8 cellular contexts compared by ENCODE assay signal in genomic region chr22:50507421-50507990, GRCh38. TPM values are rescaled to one million over a fixed set of nuclear protein-coding genes. Genes with fewer than 3 reads are reported as not detected.
DNase-seq lines count a peak whose midpoint lies in the region; ATAC-seq and TF ChIP-seq lines count a peak whose summit lies in the region.

A gene with protein sequence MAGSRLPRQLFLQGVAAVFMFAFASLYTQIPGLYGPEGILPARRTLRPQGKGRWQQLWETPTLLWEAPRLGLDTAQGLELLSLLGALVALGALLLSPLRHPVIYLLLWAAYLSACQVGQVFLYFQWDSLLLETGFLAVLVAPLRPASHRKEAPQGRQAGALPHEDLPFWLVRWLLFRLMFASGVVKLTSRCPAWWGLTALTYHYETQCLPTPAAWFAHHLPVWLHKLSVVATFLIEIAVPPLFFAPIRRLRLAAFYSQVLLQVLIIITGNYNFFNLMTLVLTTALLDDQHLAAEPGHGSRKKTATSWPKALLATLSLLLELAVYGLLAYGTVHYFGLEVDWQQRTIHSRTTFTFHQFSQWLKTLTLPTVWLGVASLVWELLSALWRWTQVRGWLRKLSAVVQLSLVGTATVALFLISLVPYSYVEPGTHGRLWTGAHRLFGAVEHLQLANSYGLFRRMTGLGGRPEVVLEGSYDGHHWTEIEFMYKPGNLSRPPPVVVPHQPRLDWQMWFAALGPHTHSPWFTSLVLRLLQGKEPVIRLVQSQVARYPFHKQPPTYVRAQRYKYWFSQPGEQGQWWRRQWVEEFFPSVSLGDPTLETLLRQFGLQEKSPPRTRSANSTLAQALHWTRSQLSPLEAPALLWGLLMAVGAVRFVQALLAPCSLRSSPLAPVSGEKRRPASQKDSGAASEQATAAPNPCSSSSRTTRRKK (minus strand): TSS chr22:50507702. CDS start chr22:50507675, 27 bp downstream.

- no peaks in the 10 kb centered on the region for H3K27me3 Mint-ChIP-seq in activated T-helper 2 cell treated with anti-CD3 and anti-CD28 coated beads, Interferon-gamma antibody, Interleukin-2, Interleukin-4, amounts not matched to agents 10 μg/mL and 5 μg/mL and 100 μg/mL, durations not matched to agents 14 hours and 24 hours and 36 hours (ENCODE audit: low read depth)

- ATAC-seq in HG03103 (IDR thresholded peaks at IDR 0.05; ENCODE audit: low read depth, unreplicated experiment) (peak; percentile 45), Panc1 (peak; percentile 85)

- H3K9me3 ChIP-seq in Panc1 (ENCODE audit: control insufficient read depth, insufficient read depth, low read depth, low read length) = no peaks in the 10 kb centered on the region

- H3K36me3 Mint-ChIP-seq in activated T-helper 2 cell treated with anti-CD3 and anti-CD28 coated beads, Interferon-gamma antibody, Interleukin-2, Interleukin-4, amounts not matched to agents 10 μg/mL and 5 μg/mL and 100 μg/mL, durations not matched to agents 14 hours and 24 hours and 36 hours (ENCODE audit: low read depth) = peaks cover 15% of the 10 kb centered on the region

- peak; percentile 60 to 95 for DNase-seq in NCI-H2081 (lab: John Stamatoyannopoulos, UW)
- DNase-seq in NCI-H2081 treated with DMSO at 0.1 percent for 48 hours (lab: John Stamatoyannopoulos, UW) = no peak
- no peak for DNase-seq in Panc1 (ENCODE audit: low read depth, low spot score)
- DNase-seq in activated T-helper 2 cell treated with anti-CD3 and anti-CD28 coated beads, Interferon-gamma antibody, Interleukin-2, Interleukin-4, amounts not matched to agents 10 μg/mL and 5 μg/mL and 100 μg/mL, durations not matched to agents 14 hours and 24 hours and 36 hours (ENCODE audit: low spot score) = peak; percentile 90
- no peak for DNase-seq in foreskin fibroblast
- DNase-seq in nucleus accumbens (lab: John Stamatoyannopoulos, UW) = peak in 39 of 56 donors; percentile 92 to 100 (median 99)
- peak in 38 of 49 donors; percentile 77 to 100 (median 99) for DNase-seq in substantia nigra (lab: John Stamatoyannopoulos, UW)

- no peaks in the 10 kb centered on the region for H3K27me3 ChIP-seq in Panc1 (ENCODE audit: control insufficient read depth, insufficient read depth, low read length)

- peaks cover 15% of the 10 kb centered on the region for H3K4me1 Mint-ChIP-seq in activated T-helper 2 cell treated with anti-CD3 and anti-CD28 coated beads, Interferon-gamma antibody, Interleukin-2, Interleukin-4, amounts not matched to agents 10 μg/mL and 5 μg/mL and 100 μg/mL, durations not matched to agents 14 hours and 24 hours and 36 hours (ENCODE audit: low read depth)

- H3K4me3 ChIP-seq in Panc1 (ENCODE audit: low read depth in 2 of 2, low read length in 2 of 2) = peak within 1 kb of the TSS; percentile 85 to 91
- peak within 1 kb of the TSS; percentile 98 to 99 for H3K4me3 ChIP-seq in foreskin fibroblast (ENCODE audit: low read depth in 1 of 2, low read length in 2 of 2)

- TF ChIP-seq CTCF in Panc1 (IDR thresholded peaks at IDR 0.05) = no peak
- no peak for TF ChIP-seq CTCF in foreskin fibroblast (IDR thresholded peaks at IDR 0.05; ENCODE audit: low read depth, low read length)

- CTCF ChIA-PET in Panc1 (lab: Charles Lee) = interaction anchor here (0.6 to 1.4 kb wide), 3 partner anchors 18 to 265 kb away, joined by 4 to 10 read pairs (median 6); partner anchors contain the start of gene SCO2

- peak within 1 kb of the TSS; percentile 96 for H3K4me3 Mint-ChIP-seq in activated T-helper 2 cell treated with anti-CD3 and anti-CD28 coated beads, Interferon-gamma antibody, Interleukin-2, Interleukin-4, amounts not matched to agents 10 μg/mL and 5 μg/mL and 100 μg/mL, durations not matched to agents 14 hours and 24 hours and 36 hours (ENCODE audit: low read depth)

- H3K4me1 ChIP-seq in Panc1 (ENCODE audit: control insufficient read depth, insufficient read depth, low read length) = peaks cover 5% of the 10 kb centered on the region

- H3K27ac ChIP-seq in Panc1 (ENCODE audit: low read length) (peak within 1 kb of the TSS; percentile 87), substantia nigra (ENCODE audit: low read depth, low read length, poor library complexity, severe bottlenecking) (peak within 1 kb of the TSS; percentile 92)

- POLR2A ChIA-PET in Panc1 (lab: Charles Lee) = interaction anchor here (0.6 to 0.7 kb wide), 3 partner anchors 15 to 33 kb away, joined by 3 to 6 read pairs (median 3); no protein-coding TSS in a partner anchor

- in situ Hi-C loops in Panc1 (cut with HindIII; ENCODE audit: low pct_unique_long_range_greater_than_20kb, low sequenced_read_pairs) = no loop called here

- H3K36me3 ChIP-seq in Panc1 (ENCODE audit: control insufficient read depth, insufficient read depth, low read length) = peaks cover 4% of the 10 kb centered on the region

- no peaks in the 10 kb centered on the region for H3K9me3 Mint-ChIP-seq in activated T-helper 2 cell treated with anti-CD3 and anti-CD28 coated beads, Interferon-gamma antibody, Interleukin-2, Interleukin-4, amounts not matched to agents 10 μg/mL and 5 μg/mL and 100 μg/mL, durations not matched to agents 14 hours and 24 hours and 36 hours

- H3K27ac Mint-ChIP-seq in activated T-helper 2 cell treated with anti-CD3 and anti-CD28 coated beads, Interferon-gamma antibody, Interleukin-2, Interleukin-4, amounts not matched to agents 10 μg/mL and 5 μg/mL and 100 μg/mL, durations not matched to agents 14 hours and 24 hours and 36 hours = peak within 1 kb of the TSS; percentile 94

- intact Hi-C loops in Panc1 (cut with micrococcal nuclease; ENCODE audit: unreplicated experiment) = no loop called here
- intact Hi-C loops in activated T-helper 2 cell treated with anti-CD3 and anti-CD28 coated beads, Interferon-gamma antibody, Interleukin-2, Interleukin-4, amounts not matched to agents 10 μg/mL and 5 μg/mL and 100 μg/mL, durations not matched to agents 14 hours and 24 hours and 36 hours (cut with micrococcal nuclease) = no loop called here

- no TSS peak for BruUV-seq in Panc1 (replicated peaks; lab: Mats Ljungman, UMichigan)

RNA-seq across cellular contexts. Expression of the gene that starts here (rescaled TPM):
- total RNA-seq in Panc1 (2021; ENCODE audit: unreplicated experiment) = 54.2 TPM
- polyA plus RNA-seq in Panc1 (2012; ENCODE audit: insufficient read length) = 46.0 TPM
- 77.2 and 81.8 TPM in 2 replicates for total RNA-seq in activated T-helper 2 cell treated with anti-CD3 and anti-CD28 coated beads, Interferon-gamma antibody, Interleukin-2, Interleukin-4, amounts not matched to agents 10 μg/mL and 5 μg/mL and 100 μg/mL, durations not matched to agents 14 hours and 24 hours and 36 hours

Comparison
In these comparisons a context has a peak if more than half of its experiments do, and no peak if none do; other contexts are left out.
1. DNase-seq: peak in NCI-H2081 (2 of 2), activated T-helper 2 cell treated with anti-CD3 and anti-CD28 coated beads, Interferon-gamma antibody, Interleukin-2, Interleukin-4, amounts not matched to agents 10 μg/mL and 5 μg/mL and 100 μg/mL, durations not matched to agents 14 hours and 24 hours and 36 hours (single experiment), nucleus accumbens (39 of 56) and substantia nigra (38 of 49); none in NCI-H2081 treated with DMSO at 0.1 percent for 48 hours (single experiment), Panc1 (single experiment) and foreskin fibroblast (0 of 2).